In the genomic region with DNA sequence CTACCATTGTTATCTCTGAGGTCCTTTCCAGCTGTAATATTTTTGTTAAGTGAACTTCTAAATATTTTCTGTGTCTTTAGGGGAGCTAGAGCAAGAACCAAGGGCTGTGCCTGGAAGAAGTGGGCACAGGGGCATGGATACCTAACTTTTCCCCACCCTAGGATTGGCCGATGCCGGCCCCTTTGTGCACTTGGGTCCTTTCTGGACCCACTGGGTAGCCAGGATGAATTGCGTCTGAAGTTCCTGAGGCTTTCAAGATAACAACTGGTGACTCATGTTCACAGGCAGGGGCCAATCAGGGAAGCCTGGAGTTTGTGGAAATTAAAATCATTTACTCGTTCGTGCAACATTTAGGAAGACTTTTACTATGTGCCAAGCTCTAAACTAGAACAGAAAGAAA, we compare ENCODE assay signal across 8 cellular contexts. TPM values are rescaled to one million over a fixed set of nuclear protein-coding genes. Genes with fewer than 3 reads are reported as not detected.
DNase-seq lines count a peak whose midpoint lies in the region; ATAC-seq and TF ChIP-seq lines count a peak whose summit lies in the region.

No MANE protein-coding gene starts in this region.

- H3K9me3 Mint-ChIP-seq in activated CD8-positive, alpha-beta memory T cell treated with anti-CD3 and anti-CD28 coated beads, Interleukin-2, amount 10 ng/mL, durations not matched to agents 7 days and 5 days (ENCODE audit: low read depth): no peaks in the 10 kb centered on the region
- H3K9me3 Mint-ChIP-seq in activated B cell treated with CpG ODN at 0.5 μM for 24 hours (no peaks in the 10 kb centered on the region), immature natural killer cell (no peaks in the 10 kb centered on the region)

- POLR2A ChIA-PET in activated B cell treated with CpG ODN at 0.5 μM for 24 hours (lab: Charles Lee): no interaction called here

- CTCF ChIA-PET in activated CD8-positive, alpha-beta memory T cell treated with anti-CD3 and anti-CD28 coated beads, Interleukin-2, amount 10 ng/mL, durations not matched to agents 7 days and 5 days (lab: Charles Lee): interaction anchor here (3.0 to 5.7 kb wide), 2 partner anchors 15 to 193 kb away, joined by 27 to 36 read pairs; a partner anchor contains a TSS
- CTCF ChIA-PET in activated B cell treated with CpG ODN at 0.5 μM for 24 hours (lab: Charles Lee): interaction anchor here (3.8 kb wide), 1 partner anchor 18 kb away, joined by 14 read pairs; no protein-coding TSS in a partner anchor

- peak overlapping the region; percentile 93 for H3K4me3 Mint-ChIP-seq in activated CD8-positive, alpha-beta memory T cell treated with anti-CD3 and anti-CD28 coated beads, Interleukin-2, amount 10 ng/mL, durations not matched to agents 7 days and 5 days
- peak overlapping the region; percentile 92 for H3K4me3 Mint-ChIP-seq in activated B cell treated with CpG ODN at 0.5 μM for 24 hours
- peak overlapping the region; percentile 88 to 94 (median 91) for H3K4me3 Mint-ChIP-seq in immature natural killer cell

- no peak overlapping the region for H3K27ac ChIP-seq in tibial artery

- peaks cover 0 to 23% (median 16%) of the 10 kb centered on the region in 4 donors for H3K4me1 ChIP-seq in tibial artery

- ATAC-seq in activated CD8-positive, alpha-beta memory T cell treated with anti-CD3 and anti-CD28 coated beads, Interleukin-2, amount 10 ng/mL, durations not matched to agents 7 days and 5 days: no peak
- ATAC-seq in activated B cell treated with CpG ODN at 0.5 μM for 24 hours (ENCODE audit: low read depth): no peak
- no peak for ATAC-seq in activated CD4-positive, CD25-positive, alpha-beta regulatory T cell treated with anti-CD3 and anti-CD28 coated beads, Interleukin-2, amount 50 U/mL, for 24 hours
- ATAC-seq in HG02981 (IDR thresholded peaks at IDR 0.05; ENCODE audit: unreplicated experiment): no peak

- no peaks in the 10 kb centered on the region for H3K27me3 ChIP-seq in tibial artery

- TF ChIP-seq CTCF in activated B cell treated with CpG ODN at 0.5 μM for 24 hours (IDR thresholded peaks at IDR 0.05) (no peak), tibial artery (IDR thresholded peaks at IDR 0.05) (no peak)

- no peak for DNase-seq in activated CD8-positive, alpha-beta memory T cell treated with anti-CD3 and anti-CD28 coated beads, Interleukin-2, amount 10 ng/mL, durations not matched to agents 7 days and 5 days
- DNase-seq in activated CD8-positive, alpha-beta memory T cell treated with anti-CD3 and anti-CD28 coated beads, Interleukin-2, amount 50 U/mL, for 4 hours: no peak
- DNase-seq in activated B cell treated with CpG ODN at 0.5 μM for 24 hours: no peak
- no peak for DNase-seq in immature natural killer cell
- DNase-seq in tibial artery: no peak
- no peak for DNase-seq in NOMO-1 (lab: John Stamatoyannopoulos, UW; ENCODE audit: unreplicated experiment in 2 of 2)

- no peaks in the 10 kb centered on the region for H3K27me3 Mint-ChIP-seq in activated CD8-positive, alpha-beta memory T cell treated with anti-CD3 and anti-CD28 coated beads, Interleukin-2, amount 10 ng/mL, durations not matched to agents 7 days and 5 days
- H3K27me3 Mint-ChIP-seq in activated B cell treated with CpG ODN at 0.5 μM for 24 hours: no peaks in the 10 kb centered on the region
- H3K27me3 Mint-ChIP-seq in immature natural killer cell (ENCODE audit: low read depth in 3 of 3): peaks cover 1 to 4% (median 2%) of the 10 kb centered on the region in 3 donors

- peaks cover 0 to 15% (median 12%) of the 10 kb centered on the region in 3 donors for H3K36me3 ChIP-seq in tibial artery

- peaks cover 18% of the 10 kb centered on the region for H3K4me1 Mint-ChIP-seq in activated CD8-positive, alpha-beta memory T cell treated with anti-CD3 and anti-CD28 coated beads, Interleukin-2, amount 10 ng/mL, durations not matched to agents 7 days and 5 days
- H3K4me1 Mint-ChIP-seq in activated B cell treated with CpG ODN at 0.5 μM for 24 hours (peaks cover 19% of the 10 kb centered on the region), immature natural killer cell (peaks cover 20 to 25% of the 10 kb centered on the region in 2 donors)

- intact Hi-C loops in activated B cell treated with CpG ODN at 0.5 μM for 24 hours (cut with micrococcal nuclease): loop anchor here (1.0 to 5.0 kb wide), 4 partner anchors 19 to 483 kb away; a partner anchor contains a TSS
- intact Hi-C loops in tibial artery (cut with DNase I; ENCODE audit: low total_unique reads): loop anchor here (10.0 kb wide), 1 partner anchor 186 kb away; a partner anchor contains a TSS

- peak overlapping the region; percentile 83 to 95 for H3K4me3 ChIP-seq in tibial artery

- no peak overlapping the region for H3K27ac Mint-ChIP-seq in activated CD8-positive, alpha-beta memory T cell treated with anti-CD3 and anti-CD28 coated beads, Interleukin-2, amount 10 ng/mL, durations not matched to agents 7 days and 5 days
- H3K27ac Mint-ChIP-seq in activated B cell treated with CpG ODN at 0.5 μM for 24 hours (no peak overlapping the region), immature natural killer cell (peak overlapping the region in 2 of 6 donors; percentile 16 to 73)

- H3K36me3 Mint-ChIP-seq in activated CD8-positive, alpha-beta memory T cell treated with anti-CD3 and anti-CD28 coated beads, Interleukin-2, amount 10 ng/mL, durations not matched to agents 7 days and 5 days: peaks cover 5% of the 10 kb centered on the region
- H3K36me3 Mint-ChIP-seq in activated B cell treated with CpG ODN at 0.5 μM for 24 hours (ENCODE audit: low read depth) (peaks cover 16% of the 10 kb centered on the region), immature natural killer cell (peaks cover 0 to 3% (median 0%) of the 10 kb centered on the region in 3 donors)

- no peaks in the 10 kb centered on the region for H3K9me3 ChIP-seq in tibial artery

RNA-seq across cellular contexts. Expression of a gene that starts 0.8 kb away (rescaled TPM):
- total RNA-seq in activated CD8-positive, alpha-beta memory T cell treated with anti-CD3 and anti-CD28 coated beads, Interleukin-2, amount 10 ng/mL, durations not matched to agents 7 days and 5 days: 1 to 10 TPM; 3.7 to 4.2 TPM
- 2.3 and 2.9 TPM in 2 replicates for total RNA-seq in activated B cell treated with CpG ODN at 0.5 μM for 24 hours
- 1 to 10 TPM in 2 of 3 donors, not detected in 1; 2.1 to 2.8 TPM for polyA plus RNA-seq in immature natural killer cell

RNA-seq across cellular contexts. Expression of a gene that starts 0.8 kb away (rescaled TPM):
- 10 to 100 TPM; 30.5 to 34.1 TPM for total RNA-seq in activated CD8-positive, alpha-beta memory T cell treated with anti-CD3 and anti-CD28 coated beads, Interleukin-2, amount 10 ng/mL, durations not matched to agents 7 days and 5 days
- total RNA-seq in activated B cell treated with CpG ODN at 0.5 μM for 24 hours: 35.0 and 39.5 TPM in 2 replicates
- 10 to 100 TPM; 11.7 to 15.5 (median 12.2) TPM for polyA plus RNA-seq in immature natural killer cell
